Comparison of ENCODE assay signal across 10 cellular contexts in genomic region chr6:112286010-112286409, GRCh38. TPM values are rescaled to one million over a fixed set of nuclear protein-coding genes. Genes with fewer than 3 reads are reported as not detected.
DNase-seq lines count a peak whose midpoint lies in the region; ATAC-seq and TF ChIP-seq lines count a peak whose summit lies in the region.
"Had no signal": no experiment of that assay in that cellular context is flagged by ENCODE, and none has a peak within 500 bp of the region (broad histone marks: within the 10 kb centered on the region; RNA-seq: fewer than 3 reads in every experiment).

No MANE protein-coding gene starts in this region.

- TF ChIP-seq POLR2A in transverse colon (IDR thresholded peaks at IDR 0.05), result no peak

- no peak for TF ChIP-seq EP300 in transverse colon (IDR thresholded peaks at IDR 0.05; ENCODE audit: low read depth)

- H3K4me2 ChIP-seq in trophoblast cell (ENCODE audit: low read length), result no peak overlapping the region

- no peak for TF ChIP-seq CTCF in transverse colon (IDR thresholded peaks at IDR 0.05)

- H4K8ac ChIP-seq in trophoblast cell (ENCODE audit: low read depth, low read length), result no peak overlapping the region

- in situ Hi-C loops in transverse colon (cut with MboI; ENCODE audit: low pct_ligation_motif_present in 1 of 4, low pct_unique_long_range_greater_than_20kb in 1 of 4, low sequenced_read_pairs in 3 of 4), result no loop called here

- H4K91ac ChIP-seq in trophoblast cell (ENCODE audit: low read depth, low read length), result no peak overlapping the region

- H2BK12ac ChIP-seq in trophoblast cell (ENCODE audit: low read length), result no peak overlapping the region

- WGBS in trophoblast cell (ENCODE audit: extremely low coverage, insufficient coverage, insufficient read length), result no CpG with 5 or more reads among the region's 2 CpGs
- WGBS in transverse colon (ENCODE audit: low coverage in 1 of 2), 2 donors, result 72 to 100% methylated on average over 2 of the region's 2 CpGs

- H2AK5ac ChIP-seq in trophoblast cell (ENCODE audit: low read length), result no peak overlapping the region

- H3K4me1 ChIP-seq in trophoblast cell (ENCODE audit: control insufficient read depth in 1 of 2, insufficient read depth in 2 of 2, low read length in 2 of 2) (no peaks in the 10 kb centered on the region), transverse colon (peaks cover 3 to 23% (median 6%) of the 10 kb centered on the region in 4 donors)

- no peak overlapping the region for H3K18ac ChIP-seq in trophoblast cell (ENCODE audit: low read length)

- H3K27me3 ChIP-seq in trophoblast cell (ENCODE audit: insufficient read depth, low read length) (no peaks in the 10 kb centered on the region), transverse colon (no peaks in the 10 kb centered on the region)

- H3K14ac ChIP-seq in trophoblast cell (ENCODE audit: low read length), result no peak overlapping the region

- H3K9ac ChIP-seq in trophoblast cell (ENCODE audit: low read length), result no peak overlapping the region

- H3K27ac ChIP-seq in trophoblast cell (ENCODE audit: low read depth, low read length), result no peak overlapping the region
- peak overlapping the region in 1 of 4 donors; percentile 63 for H3K27ac ChIP-seq in transverse colon

- no peak overlapping the region for H3K4me3 ChIP-seq in trophoblast cell (ENCODE audit: low read depth, low read length)
- no peak overlapping the region for H3K4me3 ChIP-seq in transverse colon

- peak; percentile 8 to 9 for DNase-seq in activated CD4-positive, alpha-beta T cell treated with anti-CD3 and anti-CD28 coated beads for 4 hours
- DNase-seq in trophoblast cell (peak; percentile 17 to 45), NCI-H774 (lab: John Stamatoyannopoulos, UW) (no peak), transverse colon (no peak), cerebellum (ENCODE audit: low spot score) (no peak)
- DNase-seq: foreskin fibroblast had no signal

- H3K36me3 ChIP-seq in trophoblast cell (ENCODE audit: control insufficient read depth in 1 of 2, insufficient read depth in 2 of 2, low read length in 2 of 2) (no peaks in the 10 kb centered on the region), transverse colon (no peaks in the 10 kb centered on the region)

- H2BK120ac ChIP-seq in trophoblast cell (ENCODE audit: insufficient read depth, low read length, poor library complexity), result no peak overlapping the region

- H2BK5ac ChIP-seq in trophoblast cell (ENCODE audit: low read depth, low read length, poor library complexity), result no peak overlapping the region

- H3K4ac ChIP-seq in trophoblast cell (ENCODE audit: low read depth, low read length), result no peak overlapping the region

- intact Hi-C loops in transverse colon (cut with DNase I; ENCODE audit: low total_unique reads), result no loop called here

- no peaks in the 10 kb centered on the region for H3K9me3 ChIP-seq in trophoblast cell (ENCODE audit: insufficient read depth, low read depth, low read length)
- no peaks in the 10 kb centered on the region for H3K9me3 ChIP-seq in transverse colon

- no peaks in the 10 kb centered on the region for H3K79me2 ChIP-seq in trophoblast cell (ENCODE audit: control insufficient read depth, insufficient read depth, low read length, poor library complexity)

- no peak overlapping the region for H2AFZ ChIP-seq in trophoblast cell (ENCODE audit: insufficient read depth, low read length, poor library complexity)

- no peak overlapping the region for H3K23ac ChIP-seq in trophoblast cell (ENCODE audit: low read length)

- ATAC-seq in GM18861 (IDR thresholded peaks at IDR 0.05; ENCODE audit: unreplicated experiment), result peak; percentile 58
- ATAC-seq in HG02885 (IDR thresholded peaks at IDR 0.05; ENCODE audit: poor library complexity, unreplicated experiment), result peak; percentile 74
- no peak for ATAC-seq in HG03439 (IDR thresholded peaks at IDR 0.05; ENCODE audit: unreplicated experiment)

- H4K12ac ChIP-seq in trophoblast cell (ENCODE audit: low read depth, low read length), result no peak overlapping the region

- no peaks in the 10 kb centered on the region for H3K79me1 ChIP-seq in trophoblast cell (ENCODE audit: low read length)

RNA-seq across cellular contexts. Expression of gene LAMA4, which starts 31.6 kb away (rescaled TPM):
- 0.37 and 0.38 TPM in 2 replicates for polyA plus RNA-seq in trophoblast cell (2013)
- total RNA-seq in transverse colon (10 to 100 TPM; 27.3 to 54.9 (median 40.1) TPM), cerebellum (65.4 TPM)
- total RNA-seq: T-helper 1 cell treated with Interleukin-12 subunit alpha and Interleukin-12 subunit beta and Interleukin-4 antibody, amounts not matched to agents 30 ng/mL and 1 ng/mL, for 36 hours had no signal

Comparison
In these comparisons a context has a peak if more than half of its experiments do, and no peak if none do; other contexts are left out.
1. DNase-seq: peak in activated CD4-positive, alpha-beta T cell treated with anti-CD3 and anti-CD28 coated beads for 4 hours (2 of 2) and trophoblast cell (2 of 2); none in NCI-H774 (single experiment), transverse colon (single experiment) and cerebellum (single experiment).